In the genomic region with DNA sequence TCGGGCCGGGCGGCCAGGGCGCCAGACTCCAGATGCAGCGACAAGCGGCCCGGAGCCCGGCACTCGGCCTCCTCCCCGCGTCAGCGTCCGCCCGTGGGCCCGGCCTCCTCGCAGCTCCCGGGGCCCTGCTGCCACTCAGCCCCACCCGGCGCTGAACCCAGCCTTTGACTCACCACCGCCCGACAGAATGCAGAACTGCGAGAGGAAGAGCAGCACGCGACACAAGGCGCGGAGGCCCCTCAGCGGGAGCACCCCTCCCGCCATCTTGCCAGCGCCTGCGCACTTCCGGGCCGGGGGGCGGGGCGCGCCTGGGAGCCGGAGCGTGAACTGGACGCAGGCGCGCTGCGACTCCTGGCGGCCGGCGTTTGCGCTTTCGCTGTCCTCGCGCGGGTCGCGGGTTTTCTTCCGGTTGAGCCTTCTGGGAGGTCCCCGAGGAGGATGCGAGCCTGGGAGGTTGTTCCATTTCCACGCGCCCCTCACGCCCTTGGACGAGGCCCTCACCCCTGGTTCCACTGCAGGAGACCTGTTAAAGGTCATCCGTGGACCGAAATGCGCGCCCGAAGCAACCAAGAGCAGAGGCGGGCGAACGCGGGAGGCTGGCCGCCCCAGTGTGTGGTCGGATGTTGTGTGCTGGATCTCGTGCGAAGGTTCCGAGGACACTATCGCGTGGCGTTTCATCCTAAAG, we compare ENCODE assay signal across 8 cellular contexts. TPM values are rescaled to one million over a fixed set of nuclear protein-coding genes. Genes with fewer than 3 reads are reported as not detected.
A peak's percentile ranks its signal among the peaks of the same experiment; 100 is the strongest.
DNase-seq lines count a peak whose midpoint lies in the region; ATAC-seq and TF ChIP-seq lines count a peak whose summit lies in the region.

A gene with protein sequence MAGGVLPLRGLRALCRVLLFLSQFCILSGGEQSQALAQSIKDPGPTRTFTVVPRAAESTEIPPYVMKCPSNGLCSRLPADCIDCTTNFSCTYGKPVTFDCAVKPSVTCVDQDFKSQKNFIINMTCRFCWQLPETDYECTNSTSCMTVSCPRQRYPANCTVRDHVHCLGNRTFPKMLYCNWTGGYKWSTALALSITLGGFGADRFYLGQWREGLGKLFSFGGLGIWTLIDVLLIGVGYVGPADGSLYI (minus strand): TSS at position 284 of the 685 bp plus-strand sequence. CDS start 20 bp downstream, at position 264.

- DNase-seq in NCI-H1694 treated with DMSO at 0.1 percent for 48 hours (lab: John Stamatoyannopoulos, UW) (peak; percentile 80), T-helper 17 cell (peak; percentile 95 to 98 (median 98)), right cardiac atrium (peak; percentile 95 to 99 (median 98)), aorta (peak; percentile 96 to 99)

- intact Hi-C loops in right cardiac atrium (cut with DNase I) (loop anchor here in 1 of 4 donors (5.0 kb wide), 1 partner anchor 355 kb away; a partner anchor contains a TSS), aorta (cut with DNase I) (loop anchor here (2.0 to 5.0 kb wide), 2 partner anchors 355 kb away; a partner anchor contains a TSS)

- peak within 1 kb of the TSS; percentile 93 for H3K4me3 Mint-ChIP-seq in T-helper 17 cell

- H3K27ac ChIP-seq in angular gyrus (ENCODE audit: low read depth, low read length) (peak within 1 kb of the TSS; percentile 93), right cardiac atrium (ENCODE audit: low read length) (peak within 1 kb of the TSS; percentile 95), rectal smooth muscle tissue (ENCODE audit: low read depth, low read length) (peak within 1 kb of the TSS; percentile 97), aorta (ENCODE audit: low read depth in 1 of 2, low read length in 2 of 2) (peak within 1 kb of the TSS; percentile 87 to 93)

- H3K9ac ChIP-seq in rectal smooth muscle tissue (ENCODE audit: low read length), result peak within 1 kb of the TSS; percentile 80

- WGBS in right cardiac atrium, result under 1% methylated on average over 75 of the region's 75 CpGs
- 0% methylated on average over 46 to 75 of the region's 75 CpGs for WGBS in aorta, 2 donors

- H3K4me1 Mint-ChIP-seq in T-helper 17 cell, result peaks cover 13% of the 10 kb centered on the region

- H3K27me3 Mint-ChIP-seq in T-helper 17 cell, result no peaks in the 10 kb centered on the region

- no peaks in the 10 kb centered on the region for H3K36me3 Mint-ChIP-seq in T-helper 17 cell (ENCODE audit: low read depth)

- H3K36me3 ChIP-seq in rectal smooth muscle tissue (ENCODE audit: control insufficient read depth, insufficient read depth, low read length) (peaks cover 3% of the 10 kb centered on the region), aorta (ENCODE audit: control insufficient read depth in 1 of 2, insufficient read depth in 2 of 2, low read length in 1 of 2) (peaks cover 0 to 1% of the 10 kb centered on the region in 2 donors)

- H3K9me3 ChIP-seq in T-helper 17 cell (ENCODE audit: control insufficient read depth, low read length, poor library complexity, severe bottlenecking) (no peaks in the 10 kb centered on the region), right cardiac atrium (ENCODE audit: control insufficient read depth, low read length) (no peaks in the 10 kb centered on the region), aorta (ENCODE audit: control insufficient read depth, low read length) (no peaks in the 10 kb centered on the region)

- peak; percentile 97 for TF ChIP-seq POLR2A in GM15510 (IDR thresholded peaks at IDR 0.05; ENCODE audit: borderline replicate concordance, extremely low read depth, insufficient read length)

- peak within 1 kb of the TSS; percentile 97 for H3K27ac Mint-ChIP-seq in T-helper 17 cell

- peaks cover 5% of the 10 kb centered on the region for H3K4me1 ChIP-seq in right cardiac atrium (ENCODE audit: control insufficient read depth, insufficient read depth, low read length)
- peaks cover 18% of the 10 kb centered on the region for H3K4me1 ChIP-seq in rectal smooth muscle tissue (ENCODE audit: control insufficient read depth, insufficient read depth, low read length)
- H3K4me1 ChIP-seq in aorta (ENCODE audit: control insufficient read depth in 1 of 2, insufficient read depth in 2 of 2, low read length in 2 of 2), result no peaks in the 10 kb centered on the region

- H3K4me3 ChIP-seq in right cardiac atrium (ENCODE audit: low read length) (peak within 1 kb of the TSS; percentile 76), rectal smooth muscle tissue (ENCODE audit: low read length) (peak within 1 kb of the TSS; percentile 94), aorta (ENCODE audit: low read length in 2 of 2) (peak within 1 kb of the TSS; percentile 68 to 78)

- ATAC-seq in HG02884 (IDR thresholded peaks at IDR 0.05; ENCODE audit: unreplicated experiment) (peak; percentile 82), T-helper 17 cell (peak; percentile 91), right cardiac atrium (peak; percentile 97 to 98), aorta (ENCODE audit: low FRiP score) (peak; percentile 99)

- no peaks in the 10 kb centered on the region for H3K27me3 ChIP-seq in right cardiac atrium (ENCODE audit: control insufficient read depth, insufficient read depth)
- H3K27me3 ChIP-seq in rectal smooth muscle tissue (ENCODE audit: control insufficient read depth, insufficient read depth, low read length), result no peaks in the 10 kb centered on the region
- H3K27me3 ChIP-seq in aorta (ENCODE audit: control insufficient read depth in 1 of 2, insufficient read depth in 2 of 2, low read length in 1 of 2), result no peaks in the 10 kb centered on the region

RNA-seq across cellular contexts. Expression of the gene that starts here (rescaled TPM):
- total RNA-seq in T-helper 17 cell, result 10 to 100 TPM; 66.0 to 91.0 TPM
- total RNA-seq in right cardiac atrium, result 10 to 100 TPM; 36.5 to 49.2 (median 42.3) TPM
- polyA plus RNA-seq in right cardiac atrium, result 49.7 TPM
- total RNA-seq in aorta, result 10 to 100 TPM; 50.8 to 54.6 TPM
- 10 to 100 TPM; 26.8 to 64.1 TPM for polyA plus RNA-seq in aorta

Comparison
In these comparisons a context has a peak if more than half of its experiments do, and no peak if none do; other contexts are left out.
1. Peak in every context shown above with its lines: DNase-seq, ATAC-seq, H3K4me3 ChIP-seq and H3K27ac ChIP-seq.